ENCODE assay signal across 6 cellular contexts in genomic region chr13:111448504-111448903, GRCh38.
"Had no signal": no experiment of that assay in that cellular context is flagged by ENCODE, and none has a peak within 500 bp of the region (broad histone marks: within the 10 kb centered on the region; RNA-seq: fewer than 3 reads in every experiment).

No MANE protein-coding gene starts in this region.

- ATAC-seq: GM23338, HepG2 had no signal

- H3K27ac Mint-ChIP-seq: GM23338, H9, HFFc6 had no signal

- DNase-seq: H9, HCEC 1CT, HFFc6 had no signal

- H3K27ac ChIP-seq: HL-60 had no signal

- H3K9me3 Mint-ChIP-seq: HFFc6 had no signal

- H3K4me1 Mint-ChIP-seq: GM23338, H9 had no signal

- H3K4me3 ChIP-seq: GM23338 had no signal

- H3K4me3 Mint-ChIP-seq: GM23338, H9, HFFc6 had no signal
